In the genomic region with DNA sequence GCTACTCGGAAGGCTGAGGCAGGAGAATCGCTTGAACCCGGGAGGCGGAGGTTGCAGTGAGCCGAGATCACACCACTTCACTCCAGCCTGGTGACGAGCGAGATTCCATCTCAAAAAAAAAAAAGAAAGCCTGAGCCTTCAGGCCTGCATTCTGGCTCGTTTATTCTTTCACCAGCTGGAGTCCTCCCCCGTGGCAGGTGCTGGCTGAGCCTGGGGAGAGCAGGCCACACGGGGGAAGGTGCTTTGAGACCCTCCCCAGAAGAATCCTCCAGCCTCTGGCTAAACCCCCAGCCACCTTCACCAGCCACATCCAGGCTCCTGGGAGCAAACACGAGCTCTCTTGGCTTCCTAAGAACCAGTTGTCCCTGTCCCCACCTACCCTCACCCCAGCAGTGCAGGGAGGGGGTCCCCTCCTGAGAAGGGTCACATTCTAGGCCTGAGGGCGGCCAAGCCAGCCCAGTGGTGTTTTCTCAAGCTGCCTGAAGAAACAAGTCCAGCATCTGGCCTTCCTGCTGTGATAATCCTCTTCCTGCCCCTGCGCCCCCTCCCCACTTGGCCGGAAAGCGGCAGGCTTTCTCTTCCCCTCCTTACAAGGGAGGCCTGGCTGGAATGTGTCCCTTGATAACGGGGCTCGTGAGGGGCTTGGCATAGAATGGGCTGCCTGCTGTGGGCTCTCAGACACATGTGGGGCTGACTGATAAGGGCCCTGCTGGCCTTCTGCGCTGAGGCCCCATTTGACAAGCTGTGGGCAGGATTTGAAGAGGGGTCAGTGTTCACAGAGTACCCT, we compare ENCODE assay signal across 1 cellular context.
TF ChIP-seq lines count a peak whose summit lies in the region.

No MANE protein-coding gene starts in this region.

TF ChIP-seq in K562, 482 proteins besides CTCF, POLR2A, EP300 and RAD21 (continued from another document and continues in another):
- peak in 1 of 2 experiments; percentile 91; a peak in 2 of 4 replicates for TF ChIP-seq KDM4B (IDR thresholded peaks at IDR 0.05; ENCODE audit: borderline replicate concordance in 2 of 2, low read depth in 1 of 2)
- TF ChIP-seq KHSRP (IDR thresholded peaks at IDR 0.05): peak; percentile 80
- peak; percentile 97 to 98; a peak in 3 of 4 replicates for TF ChIP-seq KDM1A (IDR thresholded peaks at IDR 0.05)
- TF ChIP-seq ESRRB (CRISPR knock-in tag; IDR thresholded peaks at IDR 0.05; ENCODE audit: borderline replicate concordance): no peak
- TF ChIP-seq JUNB (CRISPR knock-in tag; conservative IDR thresholded peaks at IDR 0.05): no peak
- TF ChIP-seq, protein P1, sequence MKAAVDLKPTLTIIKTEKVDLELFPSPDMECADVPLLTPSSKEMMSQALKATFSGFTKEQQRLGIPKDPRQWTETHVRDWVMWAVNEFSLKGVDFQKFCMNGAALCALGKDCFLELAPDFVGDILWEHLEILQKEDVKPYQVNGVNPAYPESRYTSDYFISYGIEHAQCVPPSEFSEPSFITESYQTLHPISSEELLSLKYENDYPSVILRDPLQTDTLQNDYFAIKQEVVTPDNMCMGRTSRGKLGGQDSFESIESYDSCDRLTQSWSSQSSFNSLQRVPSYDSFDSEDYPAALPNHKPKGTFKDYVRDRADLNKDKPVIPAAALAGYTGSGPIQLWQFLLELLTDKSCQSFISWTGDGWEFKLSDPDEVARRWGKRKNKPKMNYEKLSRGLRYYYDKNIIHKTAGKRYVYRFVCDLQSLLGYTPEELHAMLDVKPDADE (conservative IDR thresholded peaks at IDR 0.05; ENCODE audit: control insufficient read depth, low read depth, low read length): peak; percentile 92
- TF ChIP-seq ZC3H11A (IDR thresholded peaks at IDR 0.05; ENCODE audit: low read depth, low read length): no peak
- peak; percentile 84 for TF ChIP-seq TEAD2 (tag; IDR thresholded peaks at IDR 0.05)
- TF ChIP-seq ZNF174 (CRISPR knock-in tag; IDR thresholded peaks at IDR 0.05): no peak
- peak; percentile 96 for TF ChIP-seq PML (IDR thresholded peaks at IDR 0.05; ENCODE audit: low read length)
- TF ChIP-seq IFI16 (CRISPR knock-in tag; IDR thresholded peaks at IDR 0.05): no peak
- TF ChIP-seq ZKSCAN3 (CRISPR knock-in tag; IDR thresholded peaks at IDR 0.05): no peak
- TF ChIP-seq GATAD2B (IDR thresholded peaks at IDR 0.05; ENCODE audit: borderline replicate concordance): peak; percentile 99
- TF ChIP-seq TBP (optimal IDR thresholded peaks at IDR 0.05; ENCODE audit: low read depth, low read length): peak; percentile 41
- no peak for TF ChIP-seq ILK (tag; IDR thresholded peaks at IDR 0.05; ENCODE audit: borderline replicate concordance, low read depth)
- TF ChIP-seq MTA2 (IDR thresholded peaks at IDR 0.05; ENCODE audit: low read depth): peak; percentile 98
- TF ChIP-seq HNRNPLL (IDR thresholded peaks at IDR 0.05; ENCODE audit: low read depth, low read length, poor library complexity, severe bottlenecking): no peak
- TF ChIP-seq CBX1 (IDR thresholded peaks at IDR 0.05; ENCODE audit: low read depth): peak; percentile 57; the same call in 1 of the 2 replicates
- TF ChIP-seq, protein P2, sequence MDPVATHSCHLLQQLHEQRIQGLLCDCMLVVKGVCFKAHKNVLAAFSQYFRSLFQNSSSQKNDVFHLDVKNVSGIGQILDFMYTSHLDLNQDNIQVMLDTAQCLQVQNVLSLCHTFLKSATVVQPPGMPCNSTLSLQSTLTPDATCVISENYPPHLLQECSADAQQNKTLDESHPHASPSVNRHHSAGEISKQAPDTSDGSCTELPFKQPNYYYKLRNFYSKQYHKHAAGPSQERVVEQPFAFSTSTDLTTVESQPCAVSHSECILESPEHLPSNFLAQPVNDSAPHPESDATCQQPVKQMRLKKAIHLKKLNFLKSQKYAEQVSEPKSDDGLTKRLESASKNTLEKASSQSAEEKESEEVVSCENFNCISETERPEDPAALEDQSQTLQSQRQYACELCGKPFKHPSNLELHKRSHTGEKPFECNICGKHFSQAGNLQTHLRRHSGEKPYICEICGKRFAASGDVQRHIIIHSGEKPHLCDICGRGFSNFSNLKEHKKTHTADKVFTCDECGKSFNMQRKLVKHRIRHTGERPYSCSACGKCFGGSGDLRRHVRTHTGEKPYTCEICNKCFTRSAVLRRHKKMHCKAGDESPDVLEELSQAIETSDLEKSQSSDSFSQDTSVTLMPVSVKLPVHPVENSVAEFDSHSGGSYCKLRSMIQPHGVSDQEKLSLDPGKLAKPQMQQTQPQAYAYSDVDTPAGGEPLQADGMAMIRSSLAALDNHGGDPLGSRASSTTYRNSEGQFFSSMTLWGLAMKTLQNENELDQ (CRISPR knock-in tag; IDR thresholded peaks at IDR 0.05; ENCODE audit: borderline replicate concordance): no peak
- TF ChIP-seq HNRNPL (IDR thresholded peaks at IDR 0.05; ENCODE audit: low read depth, low read length): no peak; the same call in 1 of the 2 replicates
- TF ChIP-seq ESRRA (IDR thresholded peaks at IDR 0.05; ENCODE audit: borderline replicate concordance, low read depth): peak; percentile 63; the same call in 1 of the 2 replicates
- TF ChIP-seq, protein P3, sequence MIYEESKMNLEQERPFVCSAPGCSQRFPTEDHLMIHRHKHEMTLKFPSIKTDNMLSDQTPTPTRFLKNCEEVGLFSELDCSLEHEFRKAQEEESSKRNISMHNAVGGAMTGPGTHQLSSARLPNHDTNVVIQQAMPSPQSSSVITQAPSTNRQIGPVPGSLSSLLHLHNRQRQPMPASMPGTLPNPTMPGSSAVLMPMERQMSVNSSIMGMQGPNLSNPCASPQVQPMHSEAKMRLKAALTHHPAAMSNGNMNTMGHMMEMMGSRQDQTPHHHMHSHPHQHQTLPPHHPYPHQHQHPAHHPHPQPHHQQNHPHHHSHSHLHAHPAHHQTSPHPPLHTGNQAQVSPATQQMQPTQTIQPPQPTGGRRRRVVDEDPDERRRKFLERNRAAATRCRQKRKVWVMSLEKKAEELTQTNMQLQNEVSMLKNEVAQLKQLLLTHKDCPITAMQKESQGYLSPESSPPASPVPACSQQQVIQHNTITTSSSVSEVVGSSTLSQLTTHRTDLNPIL (CRISPR knock-in tag; IDR thresholded peaks at IDR 0.05): no peak
- TF ChIP-seq PHB2 (IDR thresholded peaks at IDR 0.05; ENCODE audit: low read depth): peak; percentile 94
- TF ChIP-seq MIER1 (IDR thresholded peaks at IDR 0.05; ENCODE audit: low read depth): no peak
- peak; percentile 36; the same call in 1 of the 2 replicates for TF ChIP-seq ZNF449 (CRISPR knock-in tag; IDR thresholded peaks at IDR 0.05)
- TF ChIP-seq E2F4 (CRISPR knock-in tag; IDR thresholded peaks at IDR 0.05; ENCODE audit: low read depth): no peak
- TF ChIP-seq CREB1 (IDR thresholded peaks at IDR 0.05): peak; percentile 79
- peak; percentile 71; the same call in 1 of the 2 replicates for TF ChIP-seq CREB1 (CRISPR knock-in tag; IDR thresholded peaks at IDR 0.05)
- TF ChIP-seq, protein P4, sequence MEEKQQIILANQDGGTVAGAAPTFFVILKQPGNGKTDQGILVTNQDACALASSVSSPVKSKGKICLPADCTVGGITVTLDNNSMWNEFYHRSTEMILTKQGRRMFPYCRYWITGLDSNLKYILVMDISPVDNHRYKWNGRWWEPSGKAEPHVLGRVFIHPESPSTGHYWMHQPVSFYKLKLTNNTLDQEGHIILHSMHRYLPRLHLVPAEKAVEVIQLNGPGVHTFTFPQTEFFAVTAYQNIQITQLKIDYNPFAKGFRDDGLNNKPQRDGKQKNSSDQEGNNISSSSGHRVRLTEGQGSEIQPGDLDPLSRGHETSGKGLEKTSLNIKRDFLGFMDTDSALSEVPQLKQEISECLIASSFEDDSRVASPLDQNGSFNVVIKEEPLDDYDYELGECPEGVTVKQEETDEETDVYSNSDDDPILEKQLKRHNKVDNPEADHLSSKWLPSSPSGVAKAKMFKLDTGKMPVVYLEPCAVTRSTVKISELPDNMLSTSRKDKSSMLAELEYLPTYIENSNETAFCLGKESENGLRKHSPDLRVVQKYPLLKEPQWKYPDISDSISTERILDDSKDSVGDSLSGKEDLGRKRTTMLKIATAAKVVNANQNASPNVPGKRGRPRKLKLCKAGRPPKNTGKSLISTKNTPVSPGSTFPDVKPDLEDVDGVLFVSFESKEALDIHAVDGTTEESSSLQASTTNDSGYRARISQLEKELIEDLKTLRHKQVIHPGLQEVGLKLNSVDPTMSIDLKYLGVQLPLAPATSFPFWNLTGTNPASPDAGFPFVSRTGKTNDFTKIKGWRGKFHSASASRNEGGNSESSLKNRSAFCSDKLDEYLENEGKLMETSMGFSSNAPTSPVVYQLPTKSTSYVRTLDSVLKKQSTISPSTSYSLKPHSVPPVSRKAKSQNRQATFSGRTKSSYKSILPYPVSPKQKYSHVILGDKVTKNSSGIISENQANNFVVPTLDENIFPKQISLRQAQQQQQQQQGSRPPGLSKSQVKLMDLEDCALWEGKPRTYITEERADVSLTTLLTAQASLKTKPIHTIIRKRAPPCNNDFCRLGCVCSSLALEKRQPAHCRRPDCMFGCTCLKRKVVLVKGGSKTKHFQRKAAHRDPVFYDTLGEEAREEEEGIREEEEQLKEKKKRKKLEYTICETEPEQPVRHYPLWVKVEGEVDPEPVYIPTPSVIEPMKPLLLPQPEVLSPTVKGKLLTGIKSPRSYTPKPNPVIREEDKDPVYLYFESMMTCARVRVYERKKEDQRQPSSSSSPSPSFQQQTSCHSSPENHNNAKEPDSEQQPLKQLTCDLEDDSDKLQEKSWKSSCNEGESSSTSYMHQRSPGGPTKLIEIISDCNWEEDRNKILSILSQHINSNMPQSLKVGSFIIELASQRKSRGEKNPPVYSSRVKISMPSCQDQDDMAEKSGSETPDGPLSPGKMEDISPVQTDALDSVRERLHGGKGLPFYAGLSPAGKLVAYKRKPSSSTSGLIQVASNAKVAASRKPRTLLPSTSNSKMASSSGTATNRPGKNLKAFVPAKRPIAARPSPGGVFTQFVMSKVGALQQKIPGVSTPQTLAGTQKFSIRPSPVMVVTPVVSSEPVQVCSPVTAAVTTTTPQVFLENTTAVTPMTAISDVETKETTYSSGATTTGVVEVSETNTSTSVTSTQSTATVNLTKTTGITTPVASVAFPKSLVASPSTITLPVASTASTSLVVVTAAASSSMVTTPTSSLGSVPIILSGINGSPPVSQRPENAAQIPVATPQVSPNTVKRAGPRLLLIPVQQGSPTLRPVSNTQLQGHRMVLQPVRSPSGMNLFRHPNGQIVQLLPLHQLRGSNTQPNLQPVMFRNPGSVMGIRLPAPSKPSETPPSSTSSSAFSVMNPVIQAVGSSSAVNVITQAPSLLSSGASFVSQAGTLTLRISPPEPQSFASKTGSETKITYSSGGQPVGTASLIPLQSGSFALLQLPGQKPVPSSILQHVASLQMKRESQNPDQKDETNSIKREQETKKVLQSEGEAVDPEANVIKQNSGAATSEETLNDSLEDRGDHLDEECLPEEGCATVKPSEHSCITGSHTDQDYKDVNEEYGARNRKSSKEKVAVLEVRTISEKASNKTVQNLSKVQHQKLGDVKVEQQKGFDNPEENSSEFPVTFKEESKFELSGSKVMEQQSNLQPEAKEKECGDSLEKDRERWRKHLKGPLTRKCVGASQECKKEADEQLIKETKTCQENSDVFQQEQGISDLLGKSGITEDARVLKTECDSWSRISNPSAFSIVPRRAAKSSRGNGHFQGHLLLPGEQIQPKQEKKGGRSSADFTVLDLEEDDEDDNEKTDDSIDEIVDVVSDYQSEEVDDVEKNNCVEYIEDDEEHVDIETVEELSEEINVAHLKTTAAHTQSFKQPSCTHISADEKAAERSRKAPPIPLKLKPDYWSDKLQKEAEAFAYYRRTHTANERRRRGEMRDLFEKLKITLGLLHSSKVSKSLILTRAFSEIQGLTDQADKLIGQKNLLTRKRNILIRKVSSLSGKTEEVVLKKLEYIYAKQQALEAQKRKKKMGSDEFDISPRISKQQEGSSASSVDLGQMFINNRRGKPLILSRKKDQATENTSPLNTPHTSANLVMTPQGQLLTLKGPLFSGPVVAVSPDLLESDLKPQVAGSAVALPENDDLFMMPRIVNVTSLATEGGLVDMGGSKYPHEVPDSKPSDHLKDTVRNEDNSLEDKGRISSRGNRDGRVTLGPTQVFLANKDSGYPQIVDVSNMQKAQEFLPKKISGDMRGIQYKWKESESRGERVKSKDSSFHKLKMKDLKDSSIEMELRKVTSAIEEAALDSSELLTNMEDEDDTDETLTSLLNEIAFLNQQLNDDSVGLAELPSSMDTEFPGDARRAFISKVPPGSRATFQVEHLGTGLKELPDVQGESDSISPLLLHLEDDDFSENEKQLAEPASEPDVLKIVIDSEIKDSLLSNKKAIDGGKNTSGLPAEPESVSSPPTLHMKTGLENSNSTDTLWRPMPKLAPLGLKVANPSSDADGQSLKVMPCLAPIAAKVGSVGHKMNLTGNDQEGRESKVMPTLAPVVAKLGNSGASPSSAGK (IDR thresholded peaks at IDR 0.05): peak; percentile 53
- TF ChIP-seq ZNF561 (CRISPR knock-in tag; conservative IDR thresholded peaks at IDR 0.05): no peak
- TF ChIP-seq ZFP36 (IDR thresholded peaks at IDR 0.05; ENCODE audit: low read depth, low read length, partially characterized antibody): no peak
